ENCODE assay signal across 32 cellular contexts in the genomic region with DNA sequence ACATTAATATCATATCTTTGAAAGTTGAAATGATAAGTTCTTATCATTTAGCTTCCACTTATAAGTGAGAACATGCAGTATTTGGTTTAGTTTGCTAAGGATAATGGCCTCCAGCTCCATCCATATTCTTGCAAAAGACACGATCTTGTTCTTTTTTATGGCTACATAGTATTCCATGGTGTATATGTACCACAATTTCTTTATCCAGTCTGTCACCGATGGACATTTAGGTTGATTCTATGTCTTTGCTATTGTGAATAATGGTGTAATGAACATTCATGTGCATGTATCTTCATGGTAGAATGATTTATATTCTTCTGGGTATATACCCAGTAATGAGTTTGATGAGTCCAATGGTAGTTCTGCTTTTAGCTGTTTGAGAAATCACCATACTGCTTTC.
A peak's percentile ranks its signal among the peaks of the same experiment; 100 is the strongest.
DNase-seq lines count a peak whose midpoint lies in the region; ATAC-seq, FAIRE-seq and TF ChIP-seq lines count a peak whose summit lies in the region.
"Had no signal": no experiment of that assay in that cellular context is flagged by ENCODE, and none has a peak within 500 bp of the region (broad histone marks: within the 10 kb centered on the region; RNA-seq: fewer than 3 reads in every experiment).

No MANE protein-coding gene starts in this region.

- H3K4me3 ChIP-seq in SK-N-SH (ENCODE audit: low read depth in 2 of 2, low read length in 1 of 2) (no peak overlapping the region), HEK293 (ENCODE audit: low read depth, low read length) (no peak overlapping the region)
- H3K4me3 ChIP-seq: A549; BLaER1; BLaER1 treated with 17β-estradiol and CSF1 and Interleukin-3, amounts not matched to agents 10 nM and 100 nM had no signal

- H3K27ac ChIP-seq in SK-N-SH (ENCODE audit: low read depth in 2 of 2, low read length in 1 of 2) (no peak overlapping the region), HEK293 (ENCODE audit: extremely low read depth, low read depth, low read length) (no peak overlapping the region)
- H3K27ac ChIP-seq: 22Rv1; A549; BLaER1; BLaER1 treated with 17β-estradiol and CSF1 and Interleukin-3, amounts not matched to agents 10 nM and 100 nM; C4-2B had no signal

- peaks cover 0 to 6% of the 10 kb centered on the region in 2 experiments for H3K36me3 ChIP-seq in SK-N-SH (replicated peaks in 1 of 2; ENCODE audit: control insufficient read depth in 1 of 2, insufficient read depth in 2 of 2, low read length in 1 of 2)
- H3K36me3 ChIP-seq in HEK293 (ENCODE audit: control insufficient read depth in 2 of 2, insufficient read depth in 1 of 2, low read length in 2 of 2), result no peaks in the 10 kb centered on the region
- H3K36me3 ChIP-seq: BE2C; BLaER1; BLaER1 treated with 17β-estradiol and CSF1 and Interleukin-3, amounts not matched to agents 10 nM and 100 nM had no signal

- 87% methylated on average over 2 of the region's 2 CpGs for WGBS in SK-N-SH (ENCODE audit: low lambda C conversion rate)

- no peak for ATAC-seq in SK-N-SH treated with all-trans-retinoic acid at 6 μM for 48 hours
- ATAC-seq in HG02840 (IDR thresholded peaks at IDR 0.05; ENCODE audit: low FRiP score, unreplicated experiment), result no peak
- ATAC-seq: A549; CD8-positive, alpha-beta T cell had no signal

- H3F3A ChIP-seq in SK-N-SH (replicated peaks; ENCODE audit: insufficient read depth), result no peaks in the 10 kb centered on the region

- POLR2A ChIA-PET in SK-N-SH (lab: Yijun Ruan, JAX) (no interaction called here), HEK293 (lab: Yijun Ruan, JAX) (no interaction called here)

- CTCF ChIA-PET in SK-N-SH (lab: Yijun Ruan, JAX) (no interaction called here), HEK293 (lab: Yijun Ruan, JAX) (no interaction called here)

- no peak overlapping the region for H2AFZ ChIP-seq in SK-N-SH (ENCODE audit: low read depth)

- H4K20me1 ChIP-seq in SK-N-SH (ENCODE audit: insufficient read depth), result no peaks in the 10 kb centered on the region
- H4K20me1 ChIP-seq: BLaER1; BLaER1 treated with 17β-estradiol and CSF1 and Interleukin-3, amounts not matched to agents 10 nM and 100 nM had no signal

- H3K4me1 ChIP-seq in SK-N-SH (ENCODE audit: control insufficient read depth in 1 of 2, insufficient read depth in 2 of 2, low read depth in 1 of 2, low read length in 1 of 2), result peaks cover 0 to 3% of the 10 kb centered on the region in 2 experiments; a peak in 2 of 4 replicates
- H3K4me1 ChIP-seq in HEK293 (ENCODE audit: control insufficient read depth, insufficient read depth, low read length), result no peaks in the 10 kb centered on the region
- H3K4me1 ChIP-seq: A549; BE2C; BLaER1; BLaER1 treated with 17β-estradiol and CSF1 and Interleukin-3, amounts not matched to agents 10 nM and 100 nM; Caco-2 had no signal

- TF ChIP-seq RAD21 in SK-N-SH (IDR thresholded peaks at IDR 0.05; ENCODE audit: low read length), result no peak

- no peak overlapping the region for H3K9ac ChIP-seq in SK-N-SH
- H3K9ac ChIP-seq: BLaER1; BLaER1 treated with 17β-estradiol and CSF1 and Interleukin-3, amounts not matched to agents 10 nM and 100 nM had no signal

- DNase-seq in SK-N-SH, result no peak
- DNase-seq in urothelium cell line (ENCODE audit: low spot score), result no peak
- DNase-seq in D721Med (ENCODE audit: insufficient read length, low spot score), result no peak
- DNase-seq: 8988T; ACHN; AML-193; BE2C; C1 segment of cervical spinal cord; Caco-2; Calu3; CD4-positive, alpha-beta memory T cell; CD4-positive, alpha-beta T cell; CD4-positive, CD25-positive, alpha-beta regulatory T cell; CD8-positive, alpha-beta memory T cell; CD8-positive, alpha-beta T cell; COR-L47; DMS 273 treated with DMSO at 0.1 percent for 48 hours; DMS153; DMS53; DMS79; DMS79 treated with DMSO at 0.1 percent for 48 hours; DND-41; EL had no signal

- FAIRE-seq in urothelium cell line (lab: Jason Lieb, UNC), result peak; percentile 40
- no peak for FAIRE-seq in D721Med (lab: Jason Lieb, UNC)
- FAIRE-seq: A204.1, A549 had no signal

- H3K9me3 ChIP-seq in SK-N-SH (0 out of 2 replicates have a peak, but pooled peaks cover 4% of the 10 kb centered on the region), HEK293 (ENCODE audit: control insufficient read depth, insufficient read depth, low read depth, low read length) (no peaks in the 10 kb centered on the region)
- H3K9me3 ChIP-seq: A549, BE2C, BLaER1, Caco-2 had no signal

- H3K4me2 ChIP-seq in SK-N-SH, result no peak overlapping the region
- H3K4me2 ChIP-seq: A549; BLaER1; BLaER1 treated with 17β-estradiol and CSF1 and Interleukin-3, amounts not matched to agents 10 nM and 100 nM had no signal

- H3K79me2 ChIP-seq in SK-N-SH (ENCODE audit: insufficient read depth), result no peaks in the 10 kb centered on the region

- no peak for TF ChIP-seq EP300 in SK-N-SH (IDR thresholded peaks at IDR 0.05; ENCODE audit: borderline replicate concordance in 1 of 2, low read depth in 1 of 2, low read length in 1 of 2)

- no peaks in the 10 kb centered on the region for H3K27me3 ChIP-seq in SK-N-SH (ENCODE audit: insufficient read depth)
- H3K27me3 ChIP-seq: BE2C; BLaER1; BLaER1 treated with 17β-estradiol and CSF1 and Interleukin-3, amounts not matched to agents 10 nM and 100 nM had no signal

- no peaks in the 10 kb centered on the region for H3K9me2 ChIP-seq in SK-N-SH

- no peak for TF ChIP-seq CTCF in SK-N-SH (IDR thresholded peaks at IDR 0.05)
- no peak for TF ChIP-seq CTCF in HEK293 (tag by site-specific recombination; IDR thresholded peaks at IDR 0.05)
- TF ChIP-seq CTCF in D721Med (IDR thresholded peaks at IDR 0.05; ENCODE audit: insufficient read depth, missing control alignments), result no peak

TF ChIP-seq in SK-N-SH treated with all-trans-retinoic acid at 6 μM for 48 hours, 23 proteins besides CTCF, POLR2A, EP300 and RAD21:
- TF ChIP-seq CSDC2 (CRISPR knock-in tag; IDR thresholded peaks at IDR 0.05) (no peak), ZNF8 (CRISPR knock-in tag; IDR thresholded peaks at IDR 0.05) (peak; percentile 91)

TF ChIP-seq in SK-N-SH, 30 proteins besides CTCF, POLR2A, EP300 and RAD21:
- TF ChIP-seq, protein P1, sequence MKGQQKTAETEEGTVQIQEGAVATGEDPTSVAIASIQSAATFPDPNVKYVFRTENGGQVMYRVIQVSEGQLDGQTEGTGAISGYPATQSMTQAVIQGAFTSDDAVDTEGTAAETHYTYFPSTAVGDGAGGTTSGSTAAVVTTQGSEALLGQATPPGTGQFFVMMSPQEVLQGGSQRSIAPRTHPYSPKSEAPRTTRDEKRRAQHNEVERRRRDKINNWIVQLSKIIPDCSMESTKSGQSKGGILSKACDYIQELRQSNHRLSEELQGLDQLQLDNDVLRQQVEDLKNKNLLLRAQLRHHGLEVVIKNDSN (IDR thresholded peaks at IDR 0.05; ENCODE audit: borderline replicate concordance, low read depth), result no peak
- TF ChIP-seq SIN3A (IDR thresholded peaks at IDR 0.05; ENCODE audit: borderline replicate concordance, low read depth, low read length) (no peak), MEF2A (IDR thresholded peaks at IDR 0.05; ENCODE audit: borderline replicate concordance, low read depth) (no peak), TAF1 (IDR thresholded peaks at IDR 0.05; ENCODE audit: borderline replicate concordance, low read depth, low read length) (no peak), NFIC (IDR thresholded peaks at IDR 0.05; ENCODE audit: borderline replicate concordance) (no peak), CHD2 (IDR thresholded peaks at IDR 0.05; ENCODE audit: low read length, partially characterized antibody) (no peak), FOSL2 (IDR thresholded peaks at IDR 0.05; ENCODE audit: borderline replicate concordance, low read depth) (no peak), RFX5 (IDR thresholded peaks at IDR 0.05; ENCODE audit: low read length) (no peak), SMC3 (IDR thresholded peaks at IDR 0.05; ENCODE audit: low read depth, low read length) (no peak)
- TF ChIP-seq, protein P2, sequence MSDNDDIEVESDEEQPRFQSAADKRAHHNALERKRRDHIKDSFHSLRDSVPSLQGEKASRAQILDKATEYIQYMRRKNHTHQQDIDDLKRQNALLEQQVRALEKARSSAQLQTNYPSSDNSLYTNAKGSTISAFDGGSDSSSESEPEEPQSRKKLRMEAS (IDR thresholded peaks at IDR 0.05; ENCODE audit: low read depth), result no peak

TF ChIP-seq in HEK293, 187 proteins besides CTCF, POLR2A, EP300 and RAD21:
- TF ChIP-seq, protein P3, sequence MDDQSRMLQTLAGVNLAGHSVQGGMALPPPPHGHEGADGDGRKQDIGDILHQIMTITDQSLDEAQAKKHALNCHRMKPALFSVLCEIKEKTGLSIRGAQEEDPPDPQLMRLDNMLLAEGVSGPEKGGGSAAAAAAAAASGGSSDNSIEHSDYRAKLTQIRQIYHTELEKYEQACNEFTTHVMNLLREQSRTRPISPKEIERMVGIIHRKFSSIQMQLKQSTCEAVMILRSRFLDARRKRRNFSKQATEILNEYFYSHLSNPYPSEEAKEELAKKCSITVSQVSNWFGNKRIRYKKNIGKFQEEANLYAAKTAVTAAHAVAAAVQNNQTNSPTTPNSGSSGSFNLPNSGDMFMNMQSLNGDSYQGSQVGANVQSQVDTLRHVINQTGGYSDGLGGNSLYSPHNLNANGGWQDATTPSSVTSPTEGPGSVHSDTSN (CRISPR knock-in tag; IDR thresholded peaks at IDR 0.05), result no peak
- TF ChIP-seq ZNF146 (tag by site-specific recombination; IDR thresholded peaks at IDR 0.05), result 0 out of 2 replicates have a peak, but pooled peaks have one; percentile 24
